ENCODE assay signal across 20 cellular contexts in the genomic region with DNA sequence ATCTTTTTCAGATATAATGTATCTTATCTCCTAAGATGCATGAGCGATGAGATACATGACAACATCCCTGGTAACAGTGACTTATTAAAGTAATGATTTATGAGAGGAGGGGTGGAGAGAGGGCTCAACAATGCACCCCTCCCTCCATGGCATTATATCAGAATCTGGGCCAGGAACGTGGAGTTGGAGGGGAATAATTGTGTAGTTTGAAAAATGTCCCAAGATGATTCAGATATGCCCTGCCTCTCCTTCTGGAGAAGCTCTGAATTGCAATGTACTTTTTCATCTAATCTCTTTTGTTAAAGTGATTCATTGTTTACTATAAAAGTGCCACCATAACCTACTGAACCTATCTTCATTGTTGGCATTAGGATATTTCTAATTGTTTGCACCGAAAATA.
DNase-seq lines count a peak whose midpoint lies in the region; ATAC-seq, FAIRE-seq and TF ChIP-seq lines count a peak whose summit lies in the region.
"Had no signal": no experiment of that assay in that cellular context is flagged by ENCODE, and none has a peak within 500 bp of the region (broad histone marks: within the 10 kb centered on the region; RNA-seq: fewer than 3 reads in every experiment).

No MANE protein-coding gene starts in this region.

- H3K27ac ChIP-seq in cingulate gyrus (ENCODE audit: low read depth, low read length) (peak overlapping the region; percentile 23), Karpas-422 (ENCODE audit: low read length) (no peak overlapping the region)
- H3K27ac ChIP-seq: right atrium auricular region, RWPE1, suprapubic skin, vagina had no signal

- H3K9ac ChIP-seq in Karpas-422 (ENCODE audit: low read length): no peak overlapping the region

- no peaks in the 10 kb centered on the region for H3K9me3 Mint-ChIP-seq in immature natural killer cell
- H3K9me3 Mint-ChIP-seq: activated naive CD8-positive, alpha-beta T cell treated with anti-CD3 and anti-CD28 coated beads, Interleukin-2, amount 10 ng/mL, durations not matched to agents 7 days and 5 days; activated T-helper 17 cell treated with anti-CD3 and anti-CD28 coated beads, Interleukin-2, amount 50 U/mL, for 72 hours; CD4-positive, alpha-beta memory T cell; central memory CD8-positive, alpha-beta T cell had no signal

- H3K27me3 Mint-ChIP-seq in immature natural killer cell (ENCODE audit: low read depth in 3 of 3): no peaks in the 10 kb centered on the region
- H3K27me3 Mint-ChIP-seq: activated CD8-positive, alpha-beta memory T cell treated with anti-CD3 and anti-CD28 coated beads, Interleukin-2, amount 10 ng/mL, durations not matched to agents 7 days and 5 days; central memory CD8-positive, alpha-beta T cell had no signal

- no peaks in the 10 kb centered on the region for H4K20me1 ChIP-seq in Karpas-422 (ENCODE audit: insufficient read depth, low read depth, low read length)

- no peaks in the 10 kb centered on the region for H3K36me3 ChIP-seq in Karpas-422 (ENCODE audit: insufficient read depth, low read length)
- H3K36me3 ChIP-seq: right atrium auricular region, vagina had no signal

- no peaks in the 10 kb centered on the region for H3K4me1 Mint-ChIP-seq in immature natural killer cell
- H3K4me1 Mint-ChIP-seq: activated naive CD8-positive, alpha-beta T cell treated with anti-CD3 and anti-CD28 coated beads, Interleukin-2, amount 10 ng/mL, durations not matched to agents 7 days and 5 days; activated T-helper 17 cell treated with anti-CD3 and anti-CD28 coated beads, Interleukin-2, amount 50 U/mL, for 72 hours; CD4-positive, alpha-beta memory T cell; central memory CD8-positive, alpha-beta T cell had no signal

- H3K4me3 Mint-ChIP-seq in immature natural killer cell: no peak overlapping the region
- H3K4me3 Mint-ChIP-seq: activated CD8-positive, alpha-beta memory T cell treated with anti-CD3 and anti-CD28 coated beads, Interleukin-2, amount 10 ng/mL, durations not matched to agents 7 days and 5 days; activated naive CD8-positive, alpha-beta T cell treated with anti-CD3 and anti-CD28 coated beads, Interleukin-2, amount 10 ng/mL, durations not matched to agents 7 days and 5 days; activated T-helper 17 cell treated with anti-CD3 and anti-CD28 coated beads, Interleukin-2, amount 50 U/mL, for 72 hours; CD4-positive, alpha-beta memory T cell; central memory CD8-positive, alpha-beta T cell had no signal

- no peaks in the 10 kb centered on the region for H3K79me2 ChIP-seq in Karpas-422 (ENCODE audit: low read length)

- no peaks in the 10 kb centered on the region for H3K9me2 ChIP-seq in Karpas-422 (replicated peaks; ENCODE audit: insufficient read depth, low read length)

- H3K4me2 ChIP-seq in Karpas-422 (ENCODE audit: low read depth, low read length, poor library complexity, severe bottlenecking): no peak overlapping the region

- TF ChIP-seq CTCF in AG10803 (conservative IDR thresholded peaks at IDR 0.05; ENCODE audit: low read length): peak; percentile 22; the same call in 1 of the 2 replicates

- no peak overlapping the region for H3K27ac Mint-ChIP-seq in immature natural killer cell
- H3K27ac Mint-ChIP-seq: activated CD8-positive, alpha-beta memory T cell treated with anti-CD3 and anti-CD28 coated beads, Interleukin-2, amount 10 ng/mL, durations not matched to agents 7 days and 5 days; activated naive CD8-positive, alpha-beta T cell treated with anti-CD3 and anti-CD28 coated beads, Interleukin-2, amount 10 ng/mL, durations not matched to agents 7 days and 5 days; activated T-helper 17 cell treated with anti-CD3 and anti-CD28 coated beads, Interleukin-2, amount 50 U/mL, for 72 hours; CD4-positive, alpha-beta memory T cell had no signal

- H3K4me1 ChIP-seq in Karpas-422 (ENCODE audit: low read length): no peaks in the 10 kb centered on the region
- H3K4me1 ChIP-seq: vagina had no signal

- no peaks in the 10 kb centered on the region for H3K9me3 ChIP-seq in Karpas-422 (ENCODE audit: low read length)
- H3K9me3 ChIP-seq: right atrium auricular region, suprapubic skin, vagina had no signal

- DNase-seq in AG10803 (ENCODE audit: low read depth) (no peak), RCC 7860 (ENCODE audit: low spot score) (peak; percentile 3), kidney glomerular epithelial cell (lab: John Stamatoyannopoulos, UW) (peak; percentile 44), D341Med (ENCODE audit: low spot score) (no peak), Karpas-422 (no peak), immature natural killer cell (no peak)
- DNase-seq: activated CD8-positive, alpha-beta memory T cell treated with anti-CD3 and anti-CD28 coated beads, Interleukin-2, amount 10 ng/mL, durations not matched to agents 7 days and 5 days; activated naive CD8-positive, alpha-beta T cell treated with anti-CD3 and anti-CD28 coated beads, Interleukin-2, amount 10 ng/mL, durations not matched to agents 7 days and 5 days; CD4-positive, alpha-beta memory T cell; DMS79 treated with DMSO at 0.1 percent for 48 hours; NCI-H2029 treated with DMSO at 0.1 percent for 48 hours; NCI-H510A had no signal

- no peak for FAIRE-seq in RCC 7860 (lab: Jason Lieb, UNC)

- peaks cover 0 to 10% (median 7%) of the 10 kb centered on the region in 3 donors for H3K36me3 Mint-ChIP-seq in immature natural killer cell
- H3K36me3 Mint-ChIP-seq: activated CD8-positive, alpha-beta memory T cell treated with anti-CD3 and anti-CD28 coated beads, Interleukin-2, amount 10 ng/mL, durations not matched to agents 7 days and 5 days; activated naive CD8-positive, alpha-beta T cell treated with anti-CD3 and anti-CD28 coated beads, Interleukin-2, amount 10 ng/mL, durations not matched to agents 7 days and 5 days; CD4-positive, alpha-beta memory T cell had no signal

- H3K4me3 ChIP-seq in AG10803 (ENCODE audit: low read length): no peak overlapping the region
- H3K4me3 ChIP-seq in Karpas-422 (ENCODE audit: low read length): no peak overlapping the region
- H3K4me3 ChIP-seq: right atrium auricular region, suprapubic skin, vagina had no signal

- H3K27me3 ChIP-seq in Karpas-422 (ENCODE audit: low read length): no peaks in the 10 kb centered on the region
- H3K27me3 ChIP-seq: right atrium auricular region, suprapubic skin, vagina had no signal

- H2AFZ ChIP-seq in Karpas-422 (ENCODE audit: low read length): no peak overlapping the region

- ATAC-seq in HG03097 (IDR thresholded peaks at IDR 0.05; ENCODE audit: low FRiP score, unreplicated experiment): no peak
- ATAC-seq: activated CD8-positive, alpha-beta memory T cell treated with anti-CD3 and anti-CD28 coated beads, Interleukin-2, amount 10 ng/mL, durations not matched to agents 7 days and 5 days; activated T-helper 17 cell treated with anti-CD3 and anti-CD28 coated beads, Interleukin-2, amount 50 U/mL, for 72 hours had no signal

Comparison
In these comparisons a context has a peak if more than half of its experiments do, and no peak if none do; other contexts are left out.
1. DNase-seq: peak in RCC 7860 (single experiment) and kidney glomerular epithelial cell (single experiment); none in AG10803 (single experiment), D341Med (single experiment), Karpas-422 (single experiment) and immature natural killer cell (0 of 3).